Comparison of ENCODE assay signal across 8 cellular contexts in genomic region chr21:40120944-40121575, GRCh38.
A peak's percentile ranks its signal among the peaks of the same experiment; 100 is the strongest.
DNase-seq lines count a peak whose midpoint lies in the region; ATAC-seq, FAIRE-seq and TF ChIP-seq lines count a peak whose summit lies in the region.

No MANE protein-coding gene starts in this region.

- no peaks in the 10 kb centered on the region for H3K9me3 ChIP-seq in kidney (ENCODE audit: control insufficient read depth in 1 of 2, low read length in 2 of 2)
- no peaks in the 10 kb centered on the region for H3K9me3 ChIP-seq in T-helper 17 cell (ENCODE audit: control insufficient read depth, low read length, poor library complexity, severe bottlenecking)

- no peak for ATAC-seq in GM19452 (IDR thresholded peaks at IDR 0.05; ENCODE audit: unreplicated experiment)
- no peak for ATAC-seq in T-helper 17 cell

- in situ Hi-C loops in SK-MEL-5 (cut with HindIII; ENCODE audit: low pct_unique_long_range_greater_than_20kb, low sequenced_read_pairs) = no loop called here

- DNase-seq in AG10803 (ENCODE audit: low read depth) = peak; percentile 8
- DNase-seq in HT-29 (ENCODE audit: low spot score) = peak; percentile 28
- DNase-seq in SK-MEL-5 (ENCODE audit: low read depth, low spot score) = peak; percentile 48
- no peak for DNase-seq in kidney
- DNase-seq in ureter (ENCODE audit: low spot score) = no peak
- no peak for DNase-seq in activated CD4-positive, CD25-positive, alpha-beta regulatory T cell (lab: John Stamatoyannopoulos, UW)
- DNase-seq in T-helper 17 cell = no peak

- H3K4me1 ChIP-seq in kidney (ENCODE audit: control insufficient read depth in 1 of 2, insufficient read depth in 1 of 2, low read depth in 1 of 2, low read length in 2 of 2) = no peaks in the 10 kb centered on the region

- H3K9ac ChIP-seq in kidney (ENCODE audit: low read length in 2 of 2) = no peak overlapping the region

- H3K36me3 Mint-ChIP-seq in T-helper 17 cell (ENCODE audit: low read depth) = no peaks in the 10 kb centered on the region

- no peaks in the 10 kb centered on the region for H3K4me1 Mint-ChIP-seq in T-helper 17 cell

- intact Hi-C loops in kidney (cut with DNase I) = no loop called here

- H3K27me3 Mint-ChIP-seq in T-helper 17 cell = no peaks in the 10 kb centered on the region

- H3K4me3 ChIP-seq in AG10803 (ENCODE audit: low read length) (no peak overlapping the region), kidney (ENCODE audit: low read length in 2 of 2) (no peak overlapping the region)

- no peak overlapping the region for H3K27ac Mint-ChIP-seq in T-helper 17 cell

- TF ChIP-seq CTCF in AG10803 (conservative IDR thresholded peaks at IDR 0.05; ENCODE audit: low read length) = peak; percentile 77
- TF ChIP-seq CTCF in kidney (IDR thresholded peaks at IDR 0.05; ENCODE audit: borderline replicate concordance, extremely low read depth, insufficient read depth) = peak; percentile 90

- H3K4me3 Mint-ChIP-seq in T-helper 17 cell = no peak overlapping the region

- FAIRE-seq in kidney (lab: Jason Lieb, UNC) = peak; percentile 17

- H3K36me3 ChIP-seq in kidney (ENCODE audit: control insufficient read depth in 1 of 2, insufficient read depth in 2 of 2, low read length in 2 of 2) = no peaks in the 10 kb centered on the region

- no peak overlapping the region for H3K27ac ChIP-seq in kidney (ENCODE audit: low read depth in 2 of 2, low read length in 2 of 2)

Comparison
In these comparisons a context has a peak if more than half of its experiments do, and no peak if none do; other contexts are left out.
1. DNase-seq: peak in AG10803 (single experiment), HT-29 (single experiment) and SK-MEL-5 (single experiment); none in kidney (single experiment), ureter (single experiment), activated CD4-positive, CD25-positive, alpha-beta regulatory T cell (0 of 4) and T-helper 17 cell (0 of 3).